17 cellular contexts compared by ENCODE assay signal in genomic region chr1:211738096-211738708, GRCh38.
DNase-seq lines count a peak whose midpoint lies in the region; ATAC-seq and TF ChIP-seq lines count a peak whose summit lies in the region.
"Had no signal": no experiment of that assay in that cellular context is flagged by ENCODE, and none has a peak within 500 bp of the region (broad histone marks: within the 10 kb centered on the region; RNA-seq: fewer than 3 reads in every experiment).

No MANE protein-coding gene starts in this region.

- H3K27ac Mint-ChIP-seq in CD8-positive, alpha-beta memory T cell = peak overlapping the region; percentile 51 to 95 (median 82)
- peak overlapping the region; percentile 85 for H3K27ac Mint-ChIP-seq in activated naive CD8-positive, alpha-beta T cell treated with anti-CD3 and anti-CD28 coated beads for 36 hours
- peak overlapping the region in 2 of 3 experiments; percentile 9 to 28 for H3K27ac Mint-ChIP-seq in nephron
- H3K27ac Mint-ChIP-seq: activated CD4-positive, alpha-beta memory T cell treated with anti-CD3 and anti-CD28 coated beads, Interleukin-2, amount 10 ng/mL, durations not matched to agents 7 days and 5 days had no signal

- H3K4me3 Mint-ChIP-seq in CD8-positive, alpha-beta memory T cell = peak overlapping the region in 6 of 7 donors; percentile 69 to 79 (median 72)
- H3K4me3 Mint-ChIP-seq in activated naive CD8-positive, alpha-beta T cell treated with anti-CD3 and anti-CD28 coated beads for 36 hours = peak overlapping the region; percentile 59
- no peak overlapping the region for H3K4me3 Mint-ChIP-seq in nephron
- H3K4me3 Mint-ChIP-seq: activated CD4-positive, alpha-beta memory T cell treated with anti-CD3 and anti-CD28 coated beads, Interleukin-2, amount 10 ng/mL, durations not matched to agents 7 days and 5 days; nephron progenitor cell had no signal

- H3K36me3 Mint-ChIP-seq in CD8-positive, alpha-beta memory T cell = no peaks in the 10 kb centered on the region
- H3K36me3 Mint-ChIP-seq in activated naive CD8-positive, alpha-beta T cell treated with anti-CD3 and anti-CD28 coated beads for 36 hours = no peaks in the 10 kb centered on the region
- H3K36me3 Mint-ChIP-seq in nephron (ENCODE audit: low read depth) = no peaks in the 10 kb centered on the region

- POLR2A ChIA-PET in CD8-positive, alpha-beta memory T cell (lab: Charles Lee) = interaction anchor here (0.6 kb wide), 1 partner anchor 32 kb away, joined by 3 read pairs; no protein-coding TSS in a partner anchor

- no peak overlapping the region for H3K27ac ChIP-seq in CD8-positive, alpha-beta memory T cell (ENCODE audit: low read depth, low read length)
- H3K27ac ChIP-seq in tibial artery = no peak overlapping the region
- H3K27ac ChIP-seq: adrenal gland, GM23248, hepatocyte, right atrium auricular region had no signal

- intact Hi-C loops in tibial artery (cut with DNase I; ENCODE audit: low total_unique reads) = no loop called here

- CTCF ChIA-PET in CD8-positive, alpha-beta memory T cell (lab: Charles Lee) = interaction anchor here (1.5 kb wide), 1 partner anchor 57 kb away, joined by 6 read pairs; no protein-coding TSS in a partner anchor

- peaks cover 32 to 39% (median 37%) of the 10 kb centered on the region in 3 donors for H3K4me1 Mint-ChIP-seq in CD8-positive, alpha-beta memory T cell
- H3K4me1 Mint-ChIP-seq in activated naive CD8-positive, alpha-beta T cell treated with anti-CD3 and anti-CD28 coated beads for 36 hours = peaks cover 46% of the 10 kb centered on the region
- H3K4me1 Mint-ChIP-seq in nephron = peaks cover 54% of the 10 kb centered on the region

- TF ChIP-seq CTCF in nephron (IDR thresholded peaks at IDR 0.05; ENCODE audit: unreplicated experiment in 3 of 3) = no peak
- no peak for TF ChIP-seq CTCF in tibial artery (IDR thresholded peaks at IDR 0.05)

- peak overlapping the region; percentile 3 for H3K4me3 ChIP-seq in CD8-positive, alpha-beta memory T cell (ENCODE audit: low read length)
- H3K4me3 ChIP-seq in tibial artery = no peak overlapping the region
- H3K4me3 ChIP-seq: adrenal gland, GM23248, hepatocyte, right atrium auricular region had no signal

- peak; percentile 48 for DNase-seq in NCI-H82 (lab: John Stamatoyannopoulos, UW)
- DNase-seq in NCI-H82 treated with DMSO at 0.1 percent for 48 hours (lab: John Stamatoyannopoulos, UW; ENCODE audit: unreplicated experiment) = no peak
- DNase-seq in CD8-positive, alpha-beta memory T cell = peak in 1 of 5 donors; percentile 10
- DNase-seq in activated naive CD8-positive, alpha-beta T cell treated with anti-CD3 and anti-CD28 coated beads for 36 hours = peak; percentile 26
- DNase-seq in tibial artery = no peak
- no peak for DNase-seq in DMS153 treated with DMSO at 0.1 percent for 48 hours (lab: John Stamatoyannopoulos, UW; ENCODE audit: unreplicated experiment)
- DNase-seq: activated CD4-positive, alpha-beta memory T cell treated with anti-CD3 and anti-CD28 coated beads, Interleukin-2, amount 10 ng/mL, durations not matched to agents 7 days and 5 days; adrenal gland; cortex of kidney; GM23248; NCI-H1694; nephron progenitor cell had no signal

- H3K36me3 ChIP-seq in CD8-positive, alpha-beta memory T cell (ENCODE audit: insufficient read depth, low read length) = no peaks in the 10 kb centered on the region
- no peaks in the 10 kb centered on the region for H3K36me3 ChIP-seq in tibial artery
- H3K36me3 ChIP-seq: adrenal gland, right atrium auricular region had no signal

- no peaks in the 10 kb centered on the region for H3K27me3 ChIP-seq in CD8-positive, alpha-beta memory T cell (ENCODE audit: insufficient read depth, low read length, poor library complexity, severe bottlenecking)
- no peaks in the 10 kb centered on the region for H3K27me3 ChIP-seq in tibial artery
- H3K27me3 ChIP-seq: adrenal gland, hepatocyte, right atrium auricular region had no signal

- H3K9me3 Mint-ChIP-seq in CD8-positive, alpha-beta memory T cell = no peaks in the 10 kb centered on the region
- H3K9me3 Mint-ChIP-seq in activated naive CD8-positive, alpha-beta T cell treated with anti-CD3 and anti-CD28 coated beads for 36 hours = no peaks in the 10 kb centered on the region
- H3K9me3 Mint-ChIP-seq in nephron = no peaks in the 10 kb centered on the region
- H3K9me3 Mint-ChIP-seq: activated CD4-positive, alpha-beta memory T cell treated with anti-CD3 and anti-CD28 coated beads, Interleukin-2, amount 10 ng/mL, durations not matched to agents 7 days and 5 days; nephron progenitor cell had no signal

- H3K27me3 Mint-ChIP-seq in CD8-positive, alpha-beta memory T cell = peaks cover 0 to 2% of the 10 kb centered on the region in 2 donors
- no peaks in the 10 kb centered on the region for H3K27me3 Mint-ChIP-seq in activated naive CD8-positive, alpha-beta T cell treated with anti-CD3 and anti-CD28 coated beads for 36 hours
- no peaks in the 10 kb centered on the region for H3K27me3 Mint-ChIP-seq in nephron (ENCODE audit: low read depth)

- no peaks in the 10 kb centered on the region for H3K9me3 ChIP-seq in CD8-positive, alpha-beta memory T cell (ENCODE audit: low read length)
- H3K9me3 ChIP-seq in tibial artery = no peaks in the 10 kb centered on the region
- H3K9me3 ChIP-seq: adrenal gland, right atrium auricular region had no signal

- ATAC-seq in HG02938 (IDR thresholded peaks at IDR 0.05; ENCODE audit: unreplicated experiment) = no peak
- ATAC-seq: left lobe of liver had no signal

- H3K4me1 ChIP-seq in CD8-positive, alpha-beta memory T cell (ENCODE audit: insufficient read depth, low read length) = peaks cover 34% of the 10 kb centered on the region
- H3K4me1 ChIP-seq in tibial artery = peaks cover 0 to 10% (median 5%) of the 10 kb centered on the region in 4 donors
- H3K4me1 ChIP-seq: right atrium auricular region had no signal

Comparison
In these comparisons a context has a peak if more than half of its experiments do, and no peak if none do; other contexts are left out.
1. DNase-seq: peak in NCI-H82 (single experiment) and activated naive CD8-positive, alpha-beta T cell treated with anti-CD3 and anti-CD28 coated beads for 36 hours (single experiment); none in NCI-H82 treated with DMSO at 0.1 percent for 48 hours (single experiment), tibial artery (0 of 2) and DMS153 treated with DMSO at 0.1 percent for 48 hours (single experiment).
2. H3K27ac Mint-ChIP-seq: peak in every context shown above with its lines; median percentile 85 in activated naive CD8-positive, alpha-beta T cell treated with anti-CD3 and anti-CD28 coated beads for 36 hours; 82 in CD8-positive, alpha-beta memory T cell; 18 in nephron.
3. H3K4me3 Mint-ChIP-seq: peak in CD8-positive, alpha-beta memory T cell (6 of 7) and activated naive CD8-positive, alpha-beta T cell treated with anti-CD3 and anti-CD28 coated beads for 36 hours (single experiment); none in nephron (0 of 3).